15 cellular contexts compared by ENCODE assay signal in genomic region chr2:241188386-241189092, GRCh38. TPM values are rescaled to one million over a fixed set of nuclear protein-coding genes. Genes with fewer than 3 reads are reported as not detected.
A peak's percentile ranks its signal among the peaks of the same experiment; 100 is the strongest.
DNase-seq lines count a peak whose midpoint lies in the region; ATAC-seq and TF ChIP-seq lines count a peak whose summit lies in the region.
"Had no signal": no experiment of that assay in that cellular context is flagged by ENCODE, and none has a peak within 500 bp of the region (broad histone marks: within the 10 kb centered on the region; RNA-seq: fewer than 3 reads in every experiment).

Gene ANO7, plus strand, starts transcription at chr2:241188677. Its CDS starts 1,387 bp downstream, at chr2:241190064.

- H3K27me3 Mint-ChIP-seq in IgD-negative memory B cell: peaks cover 2% of the 10 kb centered on the region
- H3K27me3 Mint-ChIP-seq: activated naive CD4-positive, alpha-beta T cell treated with anti-CD3 and anti-CD28 coated beads, Interleukin-2, amount 10 ng/mL, durations not matched to agents 7 days and 5 days; naive thymus-derived CD4-positive, alpha-beta T cell; stimulated activated naive B cell treated with anti-CD40 and anti-IgM and Interleukin-4, amounts not matched to agents 10 μg/mL and 1 μg/mL and 100 μg/mL, for 72 hours had no signal

- H3K4me2 ChIP-seq in BLaER1 treated with 17β-estradiol and CSF1 and Interleukin-3, amounts not matched to agents 10 nM and 100 nM: peak within 1 kb of the TSS in 7 of 11 experiments; percentile 11 to 48 (median 43); a peak in 7 of 22 replicates
- no peak within 1 kb of the TSS for H3K4me2 ChIP-seq in mesenchymal stem cell (ENCODE audit: low read length, poor library complexity, severe bottlenecking)

- H3K27ac ChIP-seq in BLaER1 treated with 17β-estradiol and CSF1 and Interleukin-3, amounts not matched to agents 10 nM and 100 nM: no peak within 1 kb of the TSS
- H3K27ac ChIP-seq in VCaP (peak within 1 kb of the TSS; percentile 61), mesenchymal stem cell (ENCODE audit: low read length, poor library complexity, severe bottlenecking) (no peak within 1 kb of the TSS)

- H3K4me1 Mint-ChIP-seq in IgD-negative memory B cell: peaks cover 0 to 5% (median 1%) of the 10 kb centered on the region in 3 donors
- H3K4me1 Mint-ChIP-seq: activated naive CD4-positive, alpha-beta T cell treated with anti-CD3 and anti-CD28 coated beads, Interleukin-2, amount 10 ng/mL, durations not matched to agents 7 days and 5 days; naive thymus-derived CD4-positive, alpha-beta T cell had no signal

- H3K4ac ChIP-seq in mesenchymal stem cell (ENCODE audit: low read depth in 1 of 2, low read length in 2 of 2): no peak within 1 kb of the TSS

- peak within 1 kb of the TSS in 1 of 2 experiments; percentile 20 for H3K14ac ChIP-seq in mesenchymal stem cell (ENCODE audit: low read length in 2 of 2)

- DNase-seq in mesenchymal stem cell (no peak), NCI-H226 (no peak)
- no peak for DNase-seq in effector CD4-positive, alpha-beta T cell
- DNase-seq: activated naive CD4-positive, alpha-beta T cell treated with anti-CD3 and anti-CD28 coated beads, Interleukin-2, amount 10 ng/mL, durations not matched to agents 7 days and 5 days; BE2C; naive thymus-derived CD4-positive, alpha-beta T cell; NCI-H446 treated with DMSO at 0.1 percent for 48 hours; stimulated activated CD4-positive, alpha-beta T cell treated with anti-CD3 and anti-CD28 coated beads, Interleukin-4, amount 100 ng/mL, for 1 hour; stimulated activated naive B cell treated with anti-CD40 and anti-IgM and Interleukin-4, amounts not matched to agents 10 μg/mL and 1 μg/mL and 100 μg/mL, for 72 hours had no signal

- peaks cover 0 to 8% (median 0%) of the 10 kb centered on the region in 11 experiments; a peak in 1 of 22 replicates for H4K20me1 ChIP-seq in BLaER1 treated with 17β-estradiol and CSF1 and Interleukin-3, amounts not matched to agents 10 nM and 100 nM

- peaks cover 0 to 13% (median 2%) of the 10 kb centered on the region in 11 experiments; a peak in 14 of 22 replicates for H3K36me3 ChIP-seq in BLaER1 treated with 17β-estradiol and CSF1 and Interleukin-3, amounts not matched to agents 10 nM and 100 nM
- peaks cover 0 to 3% of the 10 kb centered on the region in 2 experiments for H3K36me3 ChIP-seq in mesenchymal stem cell (ENCODE audit: control insufficient read depth in 1 of 2, insufficient read depth in 2 of 2, low read depth in 1 of 2, low read length in 2 of 2)
- H3K36me3 ChIP-seq: BE2C had no signal

- H3K36me3 Mint-ChIP-seq in IgD-negative memory B cell: no peaks in the 10 kb centered on the region

- H3K9me3 Mint-ChIP-seq in IgD-negative memory B cell: no peaks in the 10 kb centered on the region
- H3K9me3 Mint-ChIP-seq: activated naive CD4-positive, alpha-beta T cell treated with anti-CD3 and anti-CD28 coated beads, Interleukin-2, amount 10 ng/mL, durations not matched to agents 7 days and 5 days; naive thymus-derived CD4-positive, alpha-beta T cell; stimulated activated naive B cell treated with anti-CD40 and anti-IgM and Interleukin-4, amounts not matched to agents 10 μg/mL and 1 μg/mL and 100 μg/mL, for 72 hours had no signal

- no peak within 1 kb of the TSS; a peak in 1 of 22 replicates for H3K9ac ChIP-seq in BLaER1 treated with 17β-estradiol and CSF1 and Interleukin-3, amounts not matched to agents 10 nM and 100 nM
- H3K9ac ChIP-seq in mesenchymal stem cell (ENCODE audit: low read length): no peak within 1 kb of the TSS

- no peak within 1 kb of the TSS for H2AK5ac ChIP-seq in mesenchymal stem cell (ENCODE audit: low read length, severe bottlenecking)

- ATAC-seq in GM18519 (IDR thresholded peaks at IDR 0.05; ENCODE audit: low FRiP score, unreplicated experiment) (no peak), GM19328 (IDR thresholded peaks at IDR 0.05; ENCODE audit: unreplicated experiment) (no peak)
- ATAC-seq: naive thymus-derived CD4-positive, alpha-beta T cell; right cardiac atrium; stimulated activated naive B cell treated with anti-CD40 and anti-IgM and Interleukin-4, amounts not matched to agents 10 μg/mL and 1 μg/mL and 100 μg/mL, for 72 hours had no signal

- H3K18ac ChIP-seq in mesenchymal stem cell (ENCODE audit: low read depth in 1 of 2, low read length in 2 of 2): no peak within 1 kb of the TSS

- no peak for TF ChIP-seq CTCF in VCaP (conservative IDR thresholded peaks at IDR 0.05)

- peak within 1 kb of the TSS; percentile 41 for H4K91ac ChIP-seq in mesenchymal stem cell (ENCODE audit: low read length)

- H2BK12ac ChIP-seq in mesenchymal stem cell (ENCODE audit: low read length in 2 of 2): no peak within 1 kb of the TSS

- H3K4me3 ChIP-seq in BLaER1 treated with 17β-estradiol and CSF1 and Interleukin-3, amounts not matched to agents 10 nM and 100 nM: no peak within 1 kb of the TSS
- no peak within 1 kb of the TSS for H3K4me3 ChIP-seq in mesenchymal stem cell (ENCODE audit: insufficient read depth in 1 of 2, low read depth in 1 of 2, low read length in 2 of 2)

- no peak within 1 kb of the TSS for H4K8ac ChIP-seq in mesenchymal stem cell (ENCODE audit: low read length)

- H2BK5ac ChIP-seq in mesenchymal stem cell (ENCODE audit: low read depth, low read length, poor library complexity, severe bottlenecking): no peak within 1 kb of the TSS

- H3K27ac Mint-ChIP-seq in IgD-negative memory B cell: peak within 1 kb of the TSS in 1 of 3 donors; percentile 39
- H3K27ac Mint-ChIP-seq: activated naive CD4-positive, alpha-beta T cell treated with anti-CD3 and anti-CD28 coated beads, Interleukin-2, amount 10 ng/mL, durations not matched to agents 7 days and 5 days; stimulated activated naive B cell treated with anti-CD40 and anti-IgM and Interleukin-4, amounts not matched to agents 10 μg/mL and 1 μg/mL and 100 μg/mL, for 72 hours had no signal

- no peak within 1 kb of the TSS for H2BK120ac ChIP-seq in mesenchymal stem cell (ENCODE audit: low read depth, low read length)

- H3K4me3 Mint-ChIP-seq in IgD-negative memory B cell: peak within 1 kb of the TSS; percentile 39 to 90 (median 70)
- H3K4me3 Mint-ChIP-seq: activated naive CD4-positive, alpha-beta T cell treated with anti-CD3 and anti-CD28 coated beads, Interleukin-2, amount 10 ng/mL, durations not matched to agents 7 days and 5 days; naive thymus-derived CD4-positive, alpha-beta T cell; stimulated activated naive B cell treated with anti-CD40 and anti-IgM and Interleukin-4, amounts not matched to agents 10 μg/mL and 1 μg/mL and 100 μg/mL, for 72 hours had no signal

- peaks cover 0 to 21% (median 14%) of the 10 kb centered on the region in 10 experiments; a peak in 13 of 20 replicates for H3K4me1 ChIP-seq in BLaER1 treated with 17β-estradiol and CSF1 and Interleukin-3, amounts not matched to agents 10 nM and 100 nM
- peaks cover 3% of the 10 kb centered on the region for H3K4me1 ChIP-seq in mesenchymal stem cell (ENCODE audit: control insufficient read depth, insufficient read depth, low read depth, low read length)
- H3K4me1 ChIP-seq: BE2C had no signal

- WGBS in mesenchymal stem cell: 74% methylated on average over 21 of the region's 21 CpGs

- H2AFZ ChIP-seq in mesenchymal stem cell (ENCODE audit: low read depth, low read length): no peak within 1 kb of the TSS

- H3K27me3 ChIP-seq in BLaER1 treated with 17β-estradiol and CSF1 and Interleukin-3, amounts not matched to agents 10 nM and 100 nM: no peaks in the 10 kb centered on the region
- H3K27me3 ChIP-seq in mesenchymal stem cell (ENCODE audit: control insufficient read depth in 1 of 2, insufficient read depth in 1 of 2, low read length in 2 of 2): peaks cover 7 to 30% of the 10 kb centered on the region in 2 experiments
- H3K27me3 ChIP-seq: BE2C had no signal

- no peak within 1 kb of the TSS for H2BK15ac ChIP-seq in mesenchymal stem cell (ENCODE audit: low read depth, poor library complexity, severe bottlenecking)

- no peak within 1 kb of the TSS for H3K23ac ChIP-seq in mesenchymal stem cell (ENCODE audit: low read length in 2 of 2)

- H3K79me1 ChIP-seq in mesenchymal stem cell (replicated peaks; ENCODE audit: low read length, poor library complexity, severe bottlenecking): no peaks in the 10 kb centered on the region

- H3K9me3 ChIP-seq in BLaER1 treated with 17β-estradiol and CSF1 and Interleukin-3, amounts not matched to agents 10 nM and 100 nM (replicated peaks in 1 of 11): no peaks in the 10 kb centered on the region
- no peaks in the 10 kb centered on the region for H3K9me3 ChIP-seq in mesenchymal stem cell (ENCODE audit: control insufficient read depth, low read length)
- H3K9me3 ChIP-seq: BE2C had no signal

RNA-seq across cellular contexts. Expression of gene ANO7, which starts in this region (rescaled TPM):
- polyA plus RNA-seq in IgD-negative memory B cell: not detected
- 1.5 TPM for polyA plus RNA-seq in mesenchymal stem cell (2013, experiment 1 of 2)
- 1.4 TPM for polyA plus RNA-seq in mesenchymal stem cell (2013, experiment 2 of 2)
